2 cellular contexts compared by ENCODE assay signal in genomic region chr3:106842151-106842550, GRCh38.
TF ChIP-seq lines count a peak whose summit lies in the region.

No MANE protein-coding gene starts in this region.

TF ChIP-seq in SK-N-SH, 30 proteins besides CTCF, POLR2A, EP300 and RAD21 (continued from another document):
- TF ChIP-seq TAF1 (IDR thresholded peaks at IDR 0.05; ENCODE audit: borderline replicate concordance, low read depth, low read length), result no peak
- TF ChIP-seq FOXM1 (IDR thresholded peaks at IDR 0.05; ENCODE audit: low read depth), result no peak
- no peak for TF ChIP-seq ZBTB33 (IDR thresholded peaks at IDR 0.05; ENCODE audit: borderline replicate concordance, low read depth)
- no peak for TF ChIP-seq SMC3 (IDR thresholded peaks at IDR 0.05; ENCODE audit: low read depth, low read length)
- no peak for TF ChIP-seq POLR2AphosphoS5 (IDR thresholded peaks at IDR 0.05; ENCODE audit: low read depth, low read length)
- TF ChIP-seq TEAD4 (IDR thresholded peaks at IDR 0.05; ENCODE audit: borderline replicate concordance, insufficient read depth), result no peak
- no peak for TF ChIP-seq MEF2A (IDR thresholded peaks at IDR 0.05; ENCODE audit: borderline replicate concordance, low read depth)
- TF ChIP-seq GABPA (IDR thresholded peaks at IDR 0.05; ENCODE audit: low read depth), result no peak
- no peak for TF ChIP-seq YY1 (IDR thresholded peaks at IDR 0.05; ENCODE audit: low read depth)
- TF ChIP-seq FOSL2 (IDR thresholded peaks at IDR 0.05; ENCODE audit: borderline replicate concordance, low read depth), result no peak
- no peak for TF ChIP-seq RCOR1 (IDR thresholded peaks at IDR 0.05; ENCODE audit: low read length)
- TF ChIP-seq GATA2 (CRISPR knock-in tag; IDR thresholded peaks at IDR 0.05), result no peak
- no peak for TF ChIP-seq USF1 (IDR thresholded peaks at IDR 0.05; ENCODE audit: borderline replicate concordance, low read depth)
- TF ChIP-seq REST (IDR thresholded peaks at IDR 0.05; ENCODE audit: low read depth, low read length), result no peak

TF ChIP-seq in SK-N-SH treated with all-trans-retinoic acid at 6 μM for 48 hours, 23 proteins besides CTCF, POLR2A, EP300 and RAD21 (continued from another document):
- TF ChIP-seq TSHZ2 (CRISPR knock-in tag; IDR thresholded peaks at IDR 0.05) (no peak), ISL1 (CRISPR knock-in tag; IDR thresholded peaks at IDR 0.05) (no peak)
